ENCODE assay signal across 10 cellular contexts in genomic region chr22:36546932-36547331, GRCh38. TPM values are rescaled to one million over a fixed set of nuclear protein-coding genes. Genes with fewer than 3 reads are reported as not detected.
DNase-seq lines count a peak whose midpoint lies in the region; ATAC-seq, FAIRE-seq and TF ChIP-seq lines count a peak whose summit lies in the region.
"Had no signal": no experiment of that assay in that cellular context is flagged by ENCODE, and none has a peak within 500 bp of the region (broad histone marks: within the 10 kb centered on the region; RNA-seq: fewer than 3 reads in every experiment).

No MANE protein-coding gene starts in this region.

- POLR2A ChIA-PET in K562 (lab: Yijun Ruan, JAX), result interaction anchor here (0.5 kb wide), 1 partner anchor 256 kb away, joined by 3 read pairs; no protein-coding TSS in a partner anchor

- H3K9me3 ChIP-seq in Loucy (ENCODE audit: insufficient read depth, low read depth, low read length), result no peaks in the 10 kb centered on the region
- H3K9me3 ChIP-seq in K562 (replicated peaks; ENCODE audit: control insufficient read depth, insufficient read depth, low read depth, low read length), result no peaks in the 10 kb centered on the region
- H3K9me3 ChIP-seq: transverse colon had no signal

- DNase-seq in Daoy (ENCODE audit: low read depth) (peak; percentile 84), K562 (ENCODE audit: extremely low read depth in 1 of 4, low spot score in 3 of 4) (no peak), kidney glomerular epithelial cell (lab: John Stamatoyannopoulos, UW) (peak; percentile 58), osteocyte (ENCODE audit: extremely low spot score, unreplicated experiment) (no peak), T-helper 9 cell (no peak)
- no peak for DNase-seq in T-helper 2 cell treated with Interferon-gamma antibody and Interleukin-4, amounts not matched to agents 5 μg/mL and 100 μg/mL, for 36 hours (ENCODE audit: low spot score)
- DNase-seq: NCI-H1417 treated with DMSO at 0.1 percent for 48 hours had no signal

- no peaks in the 10 kb centered on the region for H3F3A ChIP-seq in Loucy (ENCODE audit: low read depth)

- CTCF ChIA-PET in K562 (lab: Yijun Ruan, JAX; ENCODE audit: low intra/inter-chr PET ratio), result interaction anchor here (0.9 to 3.1 kb wide), 2 partner anchors 309 to 497 kb away, joined by 5 to 20 read pairs; no protein-coding TSS in a partner anchor

- no peaks in the 10 kb centered on the region for H3K9me1 ChIP-seq in K562 (ENCODE audit: control insufficient read depth, insufficient read depth, low read length)

- H3K36me3 Mint-ChIP-seq in T-helper 2 cell treated with Interferon-gamma antibody and Interleukin-4, amounts not matched to agents 5 μg/mL and 100 μg/mL, for 36 hours (ENCODE audit: low read depth), result no peaks in the 10 kb centered on the region
- H3K36me3 Mint-ChIP-seq in osteocyte (ENCODE audit: unreplicated experiment), result no peaks in the 10 kb centered on the region

- ATAC-seq in K562 (no peak), GM18519 (IDR thresholded peaks at IDR 0.05; ENCODE audit: low FRiP score, unreplicated experiment) (no peak)

- H2AFZ ChIP-seq in Loucy (ENCODE audit: low read length) (peak overlapping the region; percentile 28; the same call in 1 of the 2 replicates), K562 (ENCODE audit: low read depth, low read length) (no peak overlapping the region)

- no peak overlapping the region for H3K4me3 ChIP-seq in Loucy (ENCODE audit: low read length, poor library complexity, severe bottlenecking)
- no peak overlapping the region for H3K4me3 ChIP-seq in K562
- H3K4me3 ChIP-seq: transverse colon had no signal

- TF ChIP-seq POLR2A in K562 (conservative IDR thresholded peaks at IDR 0.05), result no peak

- H3K4me3 Mint-ChIP-seq in T-helper 2 cell treated with Interferon-gamma antibody and Interleukin-4, amounts not matched to agents 5 μg/mL and 100 μg/mL, for 36 hours, result no peak overlapping the region
- no peak overlapping the region for H3K4me3 Mint-ChIP-seq in osteocyte (ENCODE audit: unreplicated experiment)

- intact Hi-C loops in K562 (cut with micrococcal nuclease), result loop anchor here (1.0 to 5.0 kb wide), 3 partner anchors 225 to 430 kb away; no protein-coding TSS in a partner anchor

- H3K9ac ChIP-seq in Loucy (ENCODE audit: low read depth, low read length, poor library complexity, severe bottlenecking) (no peak overlapping the region), K562 (ENCODE audit: insufficient read depth in 1 of 2, low read depth in 2 of 2, low read length in 2 of 2) (no peak overlapping the region)

- no peaks in the 10 kb centered on the region for H3K9me2 ChIP-seq in Loucy (replicated peaks; ENCODE audit: low read depth, low read length)

- TF ChIP-seq RAD21 in K562 (CRISPR knock-in tag; conservative IDR thresholded peaks at IDR 0.05 in 1 of 2, IDR thresholded peaks at IDR 0.05 in 1 of 2), result no peak

- H3K79me2 ChIP-seq in Loucy (ENCODE audit: insufficient read depth, low read length), result no peaks in the 10 kb centered on the region
- H3K79me2 ChIP-seq in K562 (ENCODE audit: control insufficient read depth, insufficient read depth, low read length), result no peaks in the 10 kb centered on the region

- WGBS in K562 (ENCODE audit: insufficient coverage, low coverage, missing lambda C conversion rate), result 48% methylated on average over 4 of the region's 6 CpGs

- no peak for TF ChIP-seq CTCF in Loucy (conservative IDR thresholded peaks at IDR 0.05; ENCODE audit: low read length)
- no peak for TF ChIP-seq CTCF in K562 (IDR thresholded peaks at IDR 0.05 in 2 of 3, conservative IDR thresholded peaks at IDR 0.05 in 1 of 3; ENCODE audit: insufficient read depth in 2 of 3, low read depth in 1 of 3, low read length in 3 of 3)
- no peak for TF ChIP-seq CTCF in osteocyte (IDR thresholded peaks at IDR 0.05)

- BruUV-seq in K562 (replicated peaks; lab: Mats Ljungman, UMichigan), result no TSS peak

- H3K27me3 Mint-ChIP-seq in T-helper 2 cell treated with Interferon-gamma antibody and Interleukin-4, amounts not matched to agents 5 μg/mL and 100 μg/mL, for 36 hours (ENCODE audit: low read depth), result peaks cover 8% of the 10 kb centered on the region
- H3K27me3 Mint-ChIP-seq in osteocyte (ENCODE audit: unreplicated experiment), result peaks cover 18% of the 10 kb centered on the region

- no peaks in the 10 kb centered on the region for H3K9me3 Mint-ChIP-seq in T-helper 2 cell treated with Interferon-gamma antibody and Interleukin-4, amounts not matched to agents 5 μg/mL and 100 μg/mL, for 36 hours
- no peaks in the 10 kb centered on the region for H3K9me3 Mint-ChIP-seq in osteocyte (ENCODE audit: unreplicated experiment)

- H3K27ac ChIP-seq in K562 (ENCODE audit: extremely low read depth, low read depth, low read length), result no peak overlapping the region
- H3K27ac ChIP-seq: transverse colon had no signal

- H3K4me2 ChIP-seq in Loucy (ENCODE audit: low read depth, low read length, poor library complexity, severe bottlenecking) (no peak overlapping the region), K562 (ENCODE audit: insufficient read depth, low read length) (no peak overlapping the region)

- H4K20me1 ChIP-seq in Loucy (ENCODE audit: insufficient read depth, low read length, poor library complexity, severe bottlenecking) (no peaks in the 10 kb centered on the region), K562 (replicated peaks; ENCODE audit: control insufficient read depth, insufficient read depth, low read length) (no peaks in the 10 kb centered on the region)

- H3K4me1 Mint-ChIP-seq in T-helper 2 cell treated with Interferon-gamma antibody and Interleukin-4, amounts not matched to agents 5 μg/mL and 100 μg/mL, for 36 hours (ENCODE audit: low read depth), result peaks cover 19% of the 10 kb centered on the region
- peaks cover 2% of the 10 kb centered on the region for H3K4me1 Mint-ChIP-seq in osteocyte (ENCODE audit: unreplicated experiment)

- H3K36me3 ChIP-seq in Loucy (ENCODE audit: insufficient read depth, low read length) (no peaks in the 10 kb centered on the region), K562 (ENCODE audit: control insufficient read depth, insufficient read depth, low read length) (no peaks in the 10 kb centered on the region)
- H3K36me3 ChIP-seq: transverse colon had no signal

- FAIRE-seq in K562 (lab: Jason Lieb, UNC), result no peak

- TF ChIP-seq EP300 in K562 (IDR thresholded peaks at IDR 0.05; ENCODE audit: low read length), result no peak

- no peak overlapping the region for H3K27ac Mint-ChIP-seq in T-helper 2 cell treated with Interferon-gamma antibody and Interleukin-4, amounts not matched to agents 5 μg/mL and 100 μg/mL, for 36 hours
- no peak overlapping the region for H3K27ac Mint-ChIP-seq in osteocyte (ENCODE audit: unreplicated experiment)

- H3K4me1 ChIP-seq in Loucy (ENCODE audit: insufficient read depth, low read length, poor library complexity, severe bottlenecking) (no peaks in the 10 kb centered on the region), K562 (replicated peaks in 1 of 2; ENCODE audit: control insufficient read depth in 2 of 2, insufficient read depth in 2 of 2, low read length in 2 of 2) (peaks cover 5 to 15% of the 10 kb centered on the region in 2 experiments; a peak in 4 of 5 replicates)
- H3K4me1 ChIP-seq: transverse colon had no signal

- in situ Hi-C loops in K562 (cut with MboI), result loop anchor here (10.0 kb wide), 1 partner anchor 318 kb away; the partner anchor contains the start of gene NCF4

- no peaks in the 10 kb centered on the region for H3K27me3 ChIP-seq in Loucy (ENCODE audit: insufficient read depth, low read length, poor library complexity, severe bottlenecking)
- H3K27me3 ChIP-seq in K562 (ENCODE audit: control insufficient read depth in 2 of 2, insufficient read depth in 2 of 2, low read length in 2 of 2), result peaks cover 6 to 16% of the 10 kb centered on the region in 2 experiments; a peak in 4 of 5 replicates

RNA-seq across cellular contexts. Expression of gene EIF3D, which starts 18.0 kb away (rescaled TPM):
- 519 and 532 TPM in 2 replicates for total RNA-seq in Daoy (2014; rRNA removed; shearing (Covaris generic))
- 224 and 314 TPM in 2 replicates for total RNA-seq in K562 (2011; cell fraction: chromatin; rRNA removed; ENCODE audit: low replicate concordance)
- total RNA-seq in K562 (2011; cell fraction: nucleolus; rRNA removed), result 208 and 235 TPM in 2 replicates
- 194 and 205 TPM in 2 replicates for total RNA-seq in K562 (2011; cell fraction: nucleoplasm; rRNA removed)
- 279 and 290 TPM in 2 replicates for total RNA-seq in K562 (2014; rRNA removed)
- total RNA-seq in K562 (2014; rRNA removed; fragmentation: Illumina TruSeq; extraction: Trizol), result 256 and 278 TPM in 2 replicates
- 265 and 279 TPM in 2 replicates for total RNA-seq in K562 (2015; rRNA removed; fragmentation: Illumina TruSeq; extraction: Trizol)
- total RNA-seq in K562 (2021), result 191 and 207 TPM in 2 replicates
- polyA plus RNA-seq in K562 (2011; rRNA removed), result 397 and 422 TPM in 2 replicates
- 502 and 509 TPM in 2 replicates for polyA plus RNA-seq in K562 (2011; cell fraction: cytosol; rRNA removed)
- polyA plus RNA-seq in K562 (2011; cell fraction: nucleus; rRNA removed), result 297 TPM in 2 replicates
- polyA plus RNA-seq in K562 (2012), result 208 and 287 TPM in 2 replicates
- polyA plus RNA-seq in K562 (2014; fragmentation: Illumina TruSeq; extraction: Trizol), result 368 and 398 TPM in 2 replicates
- 100 to 1,000 TPM; 199 to 351 TPM for polyA plus RNA-seq in K562 (2014; fragmentation: Nextera tagmentation; extraction: Ambion mirVana)
- 278 and 293 TPM in 2 replicates for polyA plus RNA-seq in K562 (2014; rRNA removed)
- 513 and 629 TPM in 2 replicates for polyA minus RNA-seq in K562 (2011; rRNA and poly(A)+ RNA removed)
- polyA minus RNA-seq in K562 (2011; cell fraction: cytosol; rRNA and poly(A)+ RNA removed), result 261 and 266 TPM in 2 replicates
- 122 and 177 TPM in 2 replicates for polyA minus RNA-seq in K562 (2011; cell fraction: nucleus; rRNA and poly(A)+ RNA removed)
- total RNA-seq in osteocyte, result 150 and 155 TPM in 2 replicates

RNA-seq across cellular contexts. Expression of gene FOXRED2, which starts 40.1 kb away (rescaled TPM):
- total RNA-seq in Daoy (2014; rRNA removed; shearing (Covaris generic)), result 3.6 and 4.5 TPM in 2 replicates
- 10.1 and 19.1 TPM in 2 replicates for total RNA-seq in K562 (2011; cell fraction: chromatin; rRNA removed; ENCODE audit: low replicate concordance)
- total RNA-seq in K562 (2011; cell fraction: nucleolus; rRNA removed), result 17.4 and 20.0 TPM in 2 replicates
- total RNA-seq in K562 (2011; cell fraction: nucleoplasm; rRNA removed), result 16.1 and 24.4 TPM in 2 replicates
- total RNA-seq in K562 (2014; rRNA removed) (11.2 and 14.1 TPM in 2 replicates), K562 (2014; rRNA removed; fragmentation: Illumina TruSeq; extraction: Trizol) (5.7 and 5.8 TPM in 2 replicates), K562 (2015; rRNA removed; fragmentation: Illumina TruSeq; extraction: Trizol) (7.8 and 8.9 TPM in 2 replicates), K562 (2021) (42.3 and 48.4 TPM in 2 replicates), osteocyte (48.0 and 48.9 TPM in 2 replicates)
- polyA plus RNA-seq in K562 (2011; rRNA removed) (2.8 and 3.8 TPM in 2 replicates), K562 (2014; fragmentation: Illumina TruSeq; extraction: Trizol) (19.8 and 20.6 TPM in 2 replicates), K562 (2014; fragmentation: Nextera tagmentation; extraction: Ambion mirVana) (1 to 10 TPM; 5.4 to 5.7 TPM), K562 (2014; rRNA removed) (10.1 and 14.3 TPM in 2 replicates)
- 4.5 and 6.9 TPM in 2 replicates for polyA plus RNA-seq in K562 (2011; cell fraction: cytosol; rRNA removed)
- 5.0 and 9.6 TPM in 2 replicates for polyA plus RNA-seq in K562 (2011; cell fraction: nucleus; rRNA removed)
- polyA plus RNA-seq in K562 (2012), result 15.8 and 21.8 TPM in 2 replicates
- polyA minus RNA-seq in K562 (2011; rRNA and poly(A)+ RNA removed), result 4.2 and 5.8 TPM in 2 replicates
- 11.1 and 14.3 TPM in 2 replicates for polyA minus RNA-seq in K562 (2011; cell fraction: cytosol; rRNA and poly(A)+ RNA removed)
- 4.0 and 4.6 TPM in 2 replicates for polyA minus RNA-seq in K562 (2011; cell fraction: nucleus; rRNA and poly(A)+ RNA removed)

Comparison
In these comparisons a context has a peak if more than half of its experiments do, and no peak if none do; other contexts are left out.
1. DNase-seq: peak in Daoy (single experiment) and kidney glomerular epithelial cell (single experiment); none in K562 (0 of 4), T-helper 2 cell treated with Interferon-gamma antibody and Interleukin-4, amounts not matched to agents 5 μg/mL and 100 μg/mL, for 36 hours (single experiment), osteocyte (single experiment) and T-helper 9 cell (single experiment).